9 cellular contexts compared by ENCODE assay signal in genomic region chr14:90599748-90600507, GRCh38.
DNase-seq lines count a peak whose midpoint lies in the region; ATAC-seq and TF ChIP-seq lines count a peak whose summit lies in the region.
"Had no signal": no experiment of that assay in that cellular context is flagged by ENCODE, and none has a peak within 500 bp of the region (broad histone marks: within the 10 kb centered on the region; RNA-seq: fewer than 3 reads in every experiment).

No MANE protein-coding gene starts in this region.

- peaks cover 17 to 34% of the 10 kb centered on the region in 2 donors for H3K27me3 Mint-ChIP-seq in natural killer cell (ENCODE audit: low read depth in 2 of 2)

- ATAC-seq in GM19467 (IDR thresholded peaks at IDR 0.05; ENCODE audit: unreplicated experiment) = no peak
- ATAC-seq in natural killer cell = no peak
- ATAC-seq in HG03108 (IDR thresholded peaks at IDR 0.05; ENCODE audit: unreplicated experiment) = no peak

- TF ChIP-seq CTCF in AG09319 (IDR thresholded peaks at IDR 0.05; ENCODE audit: low read depth, low read length) (peak; percentile 17), natural killer cell (IDR thresholded peaks at IDR 0.05) (no peak)

- no peak overlapping the region for H3K27ac Mint-ChIP-seq in natural killer cell

- no peaks in the 10 kb centered on the region for H3K9me3 Mint-ChIP-seq in natural killer cell
- H3K9me3 Mint-ChIP-seq: central memory CD8-positive, alpha-beta T cell had no signal

- no peak overlapping the region for H3K4me3 Mint-ChIP-seq in natural killer cell
- H3K4me3 Mint-ChIP-seq: central memory CD8-positive, alpha-beta T cell had no signal

- H3K36me3 Mint-ChIP-seq in natural killer cell = no peaks in the 10 kb centered on the region

- no peaks in the 10 kb centered on the region for H3K4me1 Mint-ChIP-seq in natural killer cell
- H3K4me1 Mint-ChIP-seq: central memory CD8-positive, alpha-beta T cell had no signal

- DNase-seq in AG09319 (ENCODE audit: extremely low read depth, low read depth) (no peak), NCI-H1694 treated with DMSO at 0.1 percent for 48 hours (lab: John Stamatoyannopoulos, UW) (peak; percentile 83), cerebellar cortex (ENCODE audit: low spot score) (peak; percentile 88), medulla oblongata (ENCODE audit: extremely low spot score) (peak; percentile 51), natural killer cell (no peak), NCI-H187 (lab: John Stamatoyannopoulos, UW) (no peak)

- intact Hi-C loops in natural killer cell (cut with micrococcal nuclease) = no loop called here

Comparison
In these comparisons a context has a peak if more than half of its experiments do, and no peak if none do; other contexts are left out.
1. DNase-seq: peak in NCI-H1694 treated with DMSO at 0.1 percent for 48 hours (single experiment), cerebellar cortex (single experiment) and medulla oblongata (single experiment); none in AG09319 (single experiment), natural killer cell (single experiment) and NCI-H187 (0 of 2).